17 cellular contexts compared by ENCODE assay signal in the genomic region with DNA sequence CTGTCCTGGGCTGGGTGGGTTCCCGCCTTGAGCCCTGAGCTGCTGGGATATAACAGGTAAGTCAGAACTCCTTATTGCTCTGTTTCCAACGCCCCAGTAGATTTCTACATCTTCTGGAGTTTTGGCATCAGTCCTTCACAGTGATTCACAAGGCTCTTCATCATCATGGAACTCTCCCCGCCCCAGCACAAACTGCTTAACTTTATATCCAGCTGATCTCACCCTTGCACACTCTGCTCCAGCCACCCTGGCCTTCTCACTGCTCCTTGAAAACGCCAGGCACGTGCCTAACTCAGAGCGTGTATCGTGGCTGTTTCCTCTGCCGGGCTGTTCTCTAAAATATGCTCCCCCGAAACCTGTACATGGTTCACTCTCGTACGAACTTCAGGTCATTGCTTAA.
"Had no signal": no experiment of that assay in that cellular context is flagged by ENCODE, and none has a peak within 500 bp of the region (broad histone marks: within the 10 kb centered on the region; RNA-seq: fewer than 3 reads in every experiment).

No MANE protein-coding gene starts in this region.

- DNase-seq: activated CD4-positive, alpha-beta T cell treated with anti-CD3 and anti-CD28 coated beads, Interleukin-2, amount 50 U/mL, for 1 hour; activated CD4-positive, CD25-positive, alpha-beta regulatory T cell; activated naive CD4-positive, alpha-beta T cell treated with anti-CD3 and anti-CD28 coated beads, Interleukin-2, amount 50 U/mL, for 16 hours; effector memory CD8-positive, alpha-beta T cell; foreskin melanocyte; kidney; left ventricle myocardium superior; pancreas; retina; small intestine; T-helper 2 cell; thyroid gland had no signal

- H3K9me3 Mint-ChIP-seq: neural progenitor cell had no signal

- H3K27ac Mint-ChIP-seq: activated T-helper 2 cell treated with anti-CD3 and anti-CD28 coated beads, Interferon-gamma antibody, Interleukin-2, Interleukin-4, amounts not matched to agents 10 μg/mL and 5 μg/mL and 100 μg/mL, durations not matched to agents 14 hours and 24 hours and 36 hours; effector memory CD8-positive, alpha-beta T cell; neural progenitor cell had no signal

- H3K4me3 Mint-ChIP-seq: effector memory CD8-positive, alpha-beta T cell; neural progenitor cell had no signal

- FAIRE-seq: kidney, pancreas, small intestine, TTC549 had no signal

- ATAC-seq: body of pancreas; effector memory CD8-positive, alpha-beta T cell; left ventricle myocardium superior had no signal

- H3K9ac ChIP-seq: neural progenitor cell had no signal

- H3K4me2 ChIP-seq: neural progenitor cell had no signal

- H3K4me1 ChIP-seq: body of pancreas, neural progenitor cell, pancreas, thyroid gland, vagina had no signal

- H3K36me3 ChIP-seq: neural progenitor cell, pancreas, thyroid gland, vagina had no signal

- H3K9me3 ChIP-seq: body of pancreas, pancreas, thyroid gland, vagina had no signal

- H3K27me3 Mint-ChIP-seq: effector memory CD8-positive, alpha-beta T cell had no signal

- H3K27me3 ChIP-seq: body of pancreas, neural progenitor cell, pancreas, thyroid gland, vagina had no signal

- H2AFZ ChIP-seq: neural progenitor cell had no signal

- H3K36me3 Mint-ChIP-seq: neural progenitor cell had no signal

- H3K27ac ChIP-seq: body of pancreas, neural progenitor cell, pancreas, thyroid gland, vagina had no signal

- H3K4me3 ChIP-seq: body of pancreas, neural progenitor cell, pancreas, thyroid gland, vagina had no signal
